Comparison of ENCODE assay signal across 9 cellular contexts in genomic region chr22:20205464-20205963, GRCh38. TPM values are rescaled to one million over a fixed set of nuclear protein-coding genes. Genes with fewer than 3 reads are reported as not detected.
DNase-seq lines count a peak whose midpoint lies in the region; ATAC-seq and TF ChIP-seq lines count a peak whose summit lies in the region.
"Had no signal": no experiment of that assay in that cellular context is flagged by ENCODE, and none has a peak within 500 bp of the region (broad histone marks: within the 10 kb centered on the region; RNA-seq: fewer than 3 reads in every experiment).

No MANE protein-coding gene starts in this region.

- intact Hi-C loops in left ventricle myocardium inferior (cut with micrococcal nuclease) (loop anchor here (10.0 kb wide), 1 partner anchor 49 kb away; no protein-coding TSS in a partner anchor), Right ventricle myocardium inferior (cut with DNase I) (loop anchor here (5.0 kb wide), 1 partner anchor 47 kb away; no protein-coding TSS in a partner anchor), left lung (cut with DNase I) (no loop called here), uterus (cut with DNase I; ENCODE audit: low total_unique reads) (no loop called here)

- no peaks in the 10 kb centered on the region for H3K27me3 Mint-ChIP-seq in activated CD4-positive, alpha-beta memory T cell treated with anti-CD3 and anti-CD28 coated beads, Interleukin-2, amount 10 ng/mL, durations not matched to agents 7 days and 5 days

- H3K4me3 ChIP-seq in left ventricle myocardium inferior (peak overlapping the region; percentile 73), left lung (no peak overlapping the region), uterus (no peak overlapping the region), H7 (ENCODE audit: insufficient read depth, low read depth, low read length) (no peak overlapping the region)

- peak overlapping the region; percentile 84 for H3K27ac Mint-ChIP-seq in activated CD4-positive, alpha-beta memory T cell treated with anti-CD3 and anti-CD28 coated beads, Interleukin-2, amount 10 ng/mL, durations not matched to agents 7 days and 5 days

- H3K9me3 Mint-ChIP-seq in activated CD4-positive, alpha-beta memory T cell treated with anti-CD3 and anti-CD28 coated beads, Interleukin-2, amount 10 ng/mL, durations not matched to agents 7 days and 5 days: no peaks in the 10 kb centered on the region

- CTCF ChIA-PET in activated CD4-positive, alpha-beta memory T cell treated with anti-CD3 and anti-CD28 coated beads, Interleukin-2, amount 10 ng/mL, durations not matched to agents 7 days and 5 days (lab: Charles Lee): interaction anchor here (2.0 kb wide), 1 partner anchor 33 kb away, joined by 7 read pairs; no protein-coding TSS in a partner anchor

- peaks cover 54% of the 10 kb centered on the region for H3K4me1 ChIP-seq in left ventricle myocardium inferior
- H3K4me1 ChIP-seq in left lung: peaks cover 40 to 52% of the 10 kb centered on the region in 2 donors
- peaks cover 0 to 19% of the 10 kb centered on the region in 2 donors for H3K4me1 ChIP-seq in uterus

- no peaks in the 10 kb centered on the region for H3K36me3 Mint-ChIP-seq in activated CD4-positive, alpha-beta memory T cell treated with anti-CD3 and anti-CD28 coated beads, Interleukin-2, amount 10 ng/mL, durations not matched to agents 7 days and 5 days (ENCODE audit: low read depth)

- H3K4me1 Mint-ChIP-seq in activated CD4-positive, alpha-beta memory T cell treated with anti-CD3 and anti-CD28 coated beads, Interleukin-2, amount 10 ng/mL, durations not matched to agents 7 days and 5 days: peaks cover 24% of the 10 kb centered on the region

- TF ChIP-seq POLR2A in uterus (IDR thresholded peaks at IDR 0.05): no peak

- H3K9me3 ChIP-seq in left ventricle myocardium inferior (replicated peaks): no peaks in the 10 kb centered on the region
- H3K9me3 ChIP-seq in left lung: no peaks in the 10 kb centered on the region
- no peaks in the 10 kb centered on the region for H3K9me3 ChIP-seq in uterus

- H3K27me3 ChIP-seq in left ventricle myocardium inferior (ENCODE audit: low read depth) (no peaks in the 10 kb centered on the region), left lung (no peaks in the 10 kb centered on the region), uterus (no peaks in the 10 kb centered on the region), H7 (ENCODE audit: control insufficient read depth, insufficient read depth, low read length) (no peaks in the 10 kb centered on the region)

- H3K27ac ChIP-seq in left ventricle myocardium inferior (replicated peaks) (peak overlapping the region; percentile 89), left lung (peak overlapping the region; percentile 68 to 73), uterus (peak overlapping the region; percentile 56 to 77)

- POLR2A ChIA-PET in activated CD4-positive, alpha-beta memory T cell treated with anti-CD3 and anti-CD28 coated beads, Interleukin-2, amount 10 ng/mL, durations not matched to agents 7 days and 5 days (lab: Charles Lee): interaction anchor here (0.8 to 1.2 kb wide), 5 partner anchors 8 to 54 kb away, joined by 3 to 4 read pairs (median 3); no protein-coding TSS in a partner anchor

- H3K36me3 ChIP-seq in left ventricle myocardium inferior: no peaks in the 10 kb centered on the region
- H3K36me3 ChIP-seq in left lung: no peaks in the 10 kb centered on the region
- H3K36me3 ChIP-seq in uterus: no peaks in the 10 kb centered on the region
- H3K36me3 ChIP-seq in H7 (replicated peaks; ENCODE audit: control insufficient read depth, insufficient read depth, low read length): no peaks in the 10 kb centered on the region

- TF ChIP-seq CTCF in left ventricle myocardium inferior (IDR thresholded peaks at IDR 0.05; ENCODE audit: borderline replicate concordance): no peak
- TF ChIP-seq CTCF in left lung (IDR thresholded peaks at IDR 0.05): no peak
- TF ChIP-seq CTCF in uterus (IDR thresholded peaks at IDR 0.05): no peak

- ATAC-seq in Right ventricle myocardium inferior: no peak
- no peak for ATAC-seq in left lung

- H3K4me3 Mint-ChIP-seq in activated CD4-positive, alpha-beta memory T cell treated with anti-CD3 and anti-CD28 coated beads, Interleukin-2, amount 10 ng/mL, durations not matched to agents 7 days and 5 days: no peak overlapping the region

- DNase-seq in left ventricle myocardium inferior (no peak), Right ventricle myocardium inferior (ENCODE audit: missing footprints) (no peak), left lung (no peak), uterus (no peak), H7 (no peak), COR-L47 (lab: John Stamatoyannopoulos, UW) (no peak), SIG-M5 treated with dmso at 0.1 percent for 504 hours (lab: John Stamatoyannopoulos, UW; ENCODE audit: unreplicated experiment) (no peak)
- no peak for DNase-seq in activated CD4-positive, alpha-beta memory T cell treated with anti-CD3 and anti-CD28 coated beads, Interleukin-2, amount 10 ng/mL, durations not matched to agents 7 days and 5 days

RNA-seq across cellular contexts. Expression of gene CCDC188, which starts 54.7 kb away (rescaled TPM):
- total RNA-seq in left ventricle myocardium inferior (not detected), Right ventricle myocardium inferior (0.32 TPM), left lung (1 to 10 TPM; 1.1 to 1.4 TPM), uterus (1 to 10 TPM in 2 of 4 donors, not detected in 2; 2.7 to 4.3 TPM)
- total RNA-seq in activated CD4-positive, alpha-beta memory T cell treated with anti-CD3 and anti-CD28 coated beads, Interleukin-2, amount 10 ng/mL, durations not matched to agents 7 days and 5 days: under 1 TPM; 0.33 to 0.76 TPM
- not detected in 2 replicates for total RNA-seq in H7 (2014; rRNA removed; shearing (Covaris generic))
- total RNA-seq: SK-MEL-5 had no signal

Comparison
In these comparisons a context has a peak if more than half of its experiments do, and no peak if none do; other contexts are left out.
1. intact Hi-C loops: an anchor here in left ventricle myocardium inferior (10.0 kb wide) and Right ventricle myocardium inferior (5.0 kb wide); none called in left lung and uterus.